ENCODE assay signal across 14 cellular contexts in genomic region chr10:92834331-92834730, GRCh38.
"Had no signal": no experiment of that assay in that cellular context is flagged by ENCODE, and none has a peak within 500 bp of the region (broad histone marks: within the 10 kb centered on the region; RNA-seq: fewer than 3 reads in every experiment).

No MANE protein-coding gene starts in this region.

- H3K4me3 Mint-ChIP-seq: activated CD4-positive, alpha-beta T cell treated with anti-CD3 and anti-CD28 coated beads, Interleukin-2, amount 10 ng/mL, durations not matched to agents 24 days and 14 days; activated naive CD4-positive, alpha-beta T cell treated with anti-CD3 and anti-CD28 coated beads for 36 hours; activated T-helper 17 cell treated with anti-CD3 and anti-CD28 coated beads, Interleukin-2, amount 50 U/mL, for 72 hours; WTC11 had no signal

- H3K9me3 Mint-ChIP-seq: activated naive CD4-positive, alpha-beta T cell treated with anti-CD3 and anti-CD28 coated beads for 36 hours; activated T-helper 17 cell treated with anti-CD3 and anti-CD28 coated beads, Interleukin-2, amount 50 U/mL, for 72 hours had no signal

- H3K9me3 ChIP-seq: heart left ventricle, thyroid gland, vagina had no signal

- H3K36me3 Mint-ChIP-seq: WTC11 had no signal

- H3K27me3 Mint-ChIP-seq: activated CD4-positive, alpha-beta T cell treated with anti-CD3 and anti-CD28 coated beads, Interleukin-2, amount 10 ng/mL, durations not matched to agents 24 days and 14 days; activated T-helper 17 cell treated with anti-CD3 and anti-CD28 coated beads, Interleukin-2, amount 50 U/mL, for 72 hours had no signal

- DNase-seq: activated CD4-positive, alpha-beta T cell treated with anti-CD3 and anti-CD28 coated beads, Interleukin-2, amount 10 ng/mL, durations not matched to agents 24 days and 14 days; activated CD8-positive, alpha-beta memory T cell treated with anti-CD3 and anti-CD28 coated beads for 24 hours; activated naive CD4-positive, alpha-beta T cell treated with anti-CD3 and anti-CD28 coated beads for 36 hours; caudate nucleus; cortex of kidney; erythroblast; foreskin melanocyte; heart left ventricle; mesenchymal stem cell; T-helper 1 cell; thyroid gland had no signal

- H3K36me3 ChIP-seq: heart left ventricle, thyroid gland, vagina had no signal

- H3K4me3 ChIP-seq: thyroid gland had no signal

- H3K4me1 ChIP-seq: vagina had no signal

- H3K27ac ChIP-seq: heart left ventricle, thyroid gland, vagina had no signal

- H3K27me3 ChIP-seq: heart left ventricle, thyroid gland, vagina had no signal

- H3K27ac Mint-ChIP-seq: activated CD4-positive, alpha-beta T cell treated with anti-CD3 and anti-CD28 coated beads, Interleukin-2, amount 10 ng/mL, durations not matched to agents 24 days and 14 days; activated naive CD4-positive, alpha-beta T cell treated with anti-CD3 and anti-CD28 coated beads for 36 hours; activated T-helper 17 cell treated with anti-CD3 and anti-CD28 coated beads, Interleukin-2, amount 50 U/mL, for 72 hours; WTC11 had no signal
